7 cellular contexts compared by ENCODE assay signal in the genomic region with DNA sequence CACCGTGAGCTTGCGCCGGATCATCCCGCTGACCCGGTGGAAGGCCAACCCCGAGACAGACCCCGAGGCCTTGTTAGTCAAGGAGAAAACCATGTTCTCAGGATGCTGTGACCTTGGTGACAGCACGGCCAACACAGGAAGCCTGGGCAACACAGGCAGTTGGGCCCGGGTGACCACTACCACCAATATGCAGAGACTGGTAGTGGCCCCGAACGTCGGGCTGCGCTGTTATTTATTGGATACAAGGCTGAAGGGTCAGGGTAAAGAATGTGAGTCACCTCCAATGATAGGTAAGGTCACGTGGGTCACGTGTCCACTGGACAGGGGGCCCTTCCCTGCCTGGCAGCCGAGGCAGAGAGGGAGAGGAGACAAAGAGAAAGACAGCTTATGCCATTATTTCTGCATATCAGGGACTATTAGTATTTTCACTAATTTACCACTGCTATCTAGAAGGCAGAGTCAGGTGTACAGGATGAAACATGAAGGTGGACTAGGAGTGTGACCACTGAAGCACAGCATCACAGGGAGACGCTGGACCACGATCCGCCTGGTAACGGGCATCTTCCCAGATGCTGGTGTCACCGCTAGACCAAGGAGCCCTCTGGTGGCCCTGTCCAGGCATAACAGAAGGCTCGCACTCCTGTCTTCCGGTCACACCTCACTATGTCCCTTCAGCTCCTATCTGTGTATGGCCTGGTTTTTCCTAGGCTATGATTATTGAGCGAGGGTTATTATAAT. TPM values are rescaled to one million over a fixed set of nuclear protein-coding genes. Genes with fewer than 3 reads are reported as not detected.
DNase-seq lines count a peak whose midpoint lies in the region; TF ChIP-seq lines count a peak whose summit lies in the region.
"Not testable (repeated sequence)": the region's sequence is repeated elsewhere in the genome, so short reads cannot be mapped to it uniquely, and the experiment has no call there.

No MANE protein-coding gene starts in this region.

- H3K4me3 ChIP-seq in NB4 (ENCODE audit: low read depth, low read length); epithelial cell of proximal tubule (ENCODE audit: low read depth, low read length): not testable (repeated sequence)

- TF ChIP-seq POLR2A in NB4 (IDR thresholded peaks at IDR 0.05; ENCODE audit: extremely low read depth, insufficient read length): not testable (repeated sequence)

- DNase-seq in ELR (ENCODE audit: low read depth): peak; percentile 43
- DNase-seq in NB4 (ENCODE audit: low read depth); epithelial cell of proximal tubule (ENCODE audit: low read depth): not testable (repeated sequence)
- DNase-seq in RKO (ENCODE audit: low spot score): peak; percentile 38
- DNase-seq in activated naive CD4-positive, alpha-beta T cell treated with Interleukin-2 at 50 U/mL for 16 hours: peak; percentile 7
- peak; percentile 42 for DNase-seq in kidney tubule cell (ENCODE audit: low spot score)
- peak; percentile 25 for DNase-seq in pons (ENCODE audit: low spot score)

- TF ChIP-seq CTCF in NB4 (IDR thresholded peaks at IDR 0.05; ENCODE audit: low read depth, low read length) (peak; percentile 49), epithelial cell of proximal tubule (conservative IDR thresholded peaks at IDR 0.05; ENCODE audit: low read depth, low read length) (peak; percentile 67)

RNA-seq across cellular contexts. Expression of gene SULT1A1, which starts 5.8 kb away (rescaled TPM):
- 0.72 and 8.6 TPM in 2 replicates for total RNA-seq in epithelial cell of proximal tubule

RNA-seq across cellular contexts. Expression of gene SULT1A2, which starts 18.8 kb away (rescaled TPM):
- total RNA-seq in epithelial cell of proximal tubule: 0.17 TPM in 1 of 2 replicates, not detected in the other

RNA-seq across cellular contexts. Expression of gene NPIPB8, which starts 22.2 kb away (rescaled TPM):
- not detected in 2 replicates for total RNA-seq in epithelial cell of proximal tubule
